1 cellular context compared by ENCODE assay signal in genomic region chr7:245574-246295, GRCh38.
TF ChIP-seq lines count a peak whose summit lies in the region.

No MANE protein-coding gene starts in this region.

TF ChIP-seq in IMR-90, 13 proteins besides CTCF, POLR2A, EP300 and RAD21:
- no peak for TF ChIP-seq FOS (IDR thresholded peaks at IDR 0.05; ENCODE audit: low read depth, low read length)
- TF ChIP-seq CEBPB (IDR thresholded peaks at IDR 0.05; ENCODE audit: low read depth, low read length) = no peak
- no peak for TF ChIP-seq MXI1 (IDR thresholded peaks at IDR 0.05; ENCODE audit: borderline replicate concordance, low read depth, low read length)
- no peak for TF ChIP-seq ELK1 (IDR thresholded peaks at IDR 0.05; ENCODE audit: borderline replicate concordance, low read depth, low read length)
- no peak for TF ChIP-seq RFX5 (IDR thresholded peaks at IDR 0.05; ENCODE audit: low read depth, low read length)
- TF ChIP-seq MAZ (IDR thresholded peaks at IDR 0.05; ENCODE audit: borderline replicate concordance, low read depth, low read length) = no peak
- no peak for TF ChIP-seq USF2 (IDR thresholded peaks at IDR 0.05; ENCODE audit: low read depth, low read length)
- TF ChIP-seq NFE2L2 (IDR thresholded peaks at IDR 0.05; ENCODE audit: low read depth, low read length) = no peak
TF ChIP-seq in IMR-90: peak in this region for 0.
